In genomic region chr6:28515676-28516075, GRCh38 we compare ENCODE assay signal across 21 cellular contexts. TPM values are rescaled to one million over a fixed set of nuclear protein-coding genes. Genes with fewer than 3 reads are reported as not detected.
DNase-seq lines count a peak whose midpoint lies in the region; ATAC-seq and TF ChIP-seq lines count a peak whose summit lies in the region.
"Had no signal": no experiment of that assay in that cellular context is flagged by ENCODE, and none has a peak within 500 bp of the region (broad histone marks: within the 10 kb centered on the region; RNA-seq: fewer than 3 reads in every experiment).

Gene GPX6, minus strand, starts transcription at chr6:28515793. Its CDS starts 50 bp downstream, at chr6:28515743.

- dilution Hi-C loops in IMR-90 (cut with HindIII; ENCODE audit: low sequenced_read_pairs, unreplicated experiment) = no loop called here

- H3K4me1 ChIP-seq in IMR-90 (ENCODE audit: control insufficient read depth, insufficient read depth, low read length) (no peaks in the 10 kb centered on the region), esophagus muscularis mucosa (no peaks in the 10 kb centered on the region), neuronal stem cell (ENCODE audit: control insufficient read depth in 2 of 2, insufficient read depth in 1 of 2, low read depth in 1 of 2, low read length in 2 of 2) (peaks cover 0 to 3% of the 10 kb centered on the region in 2 donors), right lobe of liver (no peaks in the 10 kb centered on the region)

- H4K91ac ChIP-seq in IMR-90 (ENCODE audit: insufficient read depth, low read depth, low read length) = no peak within 1 kb of the TSS
- H4K91ac ChIP-seq in neuronal stem cell (ENCODE audit: low read depth, low read length, poor library complexity) = no peak within 1 kb of the TSS

- CTCF ChIA-PET in IMR-90 (lab: Yijun Ruan, JAX) = no interaction called here

- TF ChIP-seq CTCF in IMR-90 (conservative IDR thresholded peaks at IDR 0.05; ENCODE audit: low read depth, low read length) (no peak), esophagus muscularis mucosa (IDR thresholded peaks at IDR 0.05) (no peak), right lobe of liver (IDR thresholded peaks at IDR 0.05) (no peak)

- no peaks in the 10 kb centered on the region for H4K20me1 ChIP-seq in IMR-90 (ENCODE audit: insufficient read depth, low read length)

- TF ChIP-seq EP300 in esophagus muscularis mucosa (IDR thresholded peaks at IDR 0.05) = no peak

- TF ChIP-seq POLR2A in IMR-90 (IDR thresholded peaks at IDR 0.05; ENCODE audit: low read depth, low read length) = no peak
- TF ChIP-seq POLR2A in esophagus muscularis mucosa (IDR thresholded peaks at IDR 0.05; ENCODE audit: low read depth) = no peak
- TF ChIP-seq POLR2A in right lobe of liver (IDR thresholded peaks at IDR 0.05) = no peak

- H2BK15ac ChIP-seq in IMR-90 (ENCODE audit: low read depth, low read length) (no peak within 1 kb of the TSS), neuronal stem cell (ENCODE audit: low read length) (no peak within 1 kb of the TSS)

- H2BK5ac ChIP-seq in IMR-90 (ENCODE audit: low read depth, low read length, poor library complexity, severe bottlenecking) (no peak within 1 kb of the TSS), neuronal stem cell (ENCODE audit: low read length) (no peak within 1 kb of the TSS)

- H4K8ac ChIP-seq in IMR-90 (ENCODE audit: low read depth in 2 of 2, low read length in 2 of 2) (no peak within 1 kb of the TSS), neuronal stem cell (ENCODE audit: low read depth, low read length) (no peak within 1 kb of the TSS)

- no peak within 1 kb of the TSS for H3K18ac ChIP-seq in IMR-90 (ENCODE audit: low read depth, low read length)
- H3K18ac ChIP-seq in neuronal stem cell (ENCODE audit: low read length) = peak within 1 kb of the TSS; percentile 22

- POLR2A ChIA-PET in IMR-90 (lab: Charles Lee; ENCODE audit: unreplicated experiment) = no interaction called here

- no peak within 1 kb of the TSS for H3K56ac ChIP-seq in IMR-90 (ENCODE audit: extremely low read depth, insufficient read depth, low read length)

- H2BK12ac ChIP-seq in neuronal stem cell (ENCODE audit: low read length) = no peak within 1 kb of the TSS

- H3K9me3 ChIP-seq in IMR-90 (ENCODE audit: control insufficient read depth, insufficient read depth, low read length) (no peaks in the 10 kb centered on the region), esophagus muscularis mucosa (no peaks in the 10 kb centered on the region), neuronal stem cell (replicated peaks in 1 of 2; ENCODE audit: control insufficient read depth in 2 of 2, insufficient read depth in 1 of 2, low read depth in 1 of 2, low read length in 2 of 2) (no peaks in the 10 kb centered on the region), right lobe of liver (no peaks in the 10 kb centered on the region)

- H2AK5ac ChIP-seq in IMR-90 (ENCODE audit: low read depth, low read length) = no peak within 1 kb of the TSS
- H2AK5ac ChIP-seq in neuronal stem cell (ENCODE audit: low read depth, low read length) = no peak within 1 kb of the TSS

- H3K4me2 ChIP-seq in IMR-90 (ENCODE audit: low read depth, low read length) (no peak within 1 kb of the TSS), neuronal stem cell (ENCODE audit: insufficient read depth, low read length, poor library complexity, severe bottlenecking) (no peak within 1 kb of the TSS)

- H3K4me3 ChIP-seq in IMR-90 (ENCODE audit: insufficient read depth, low read depth, low read length) = no peak within 1 kb of the TSS
- H3K4me3 ChIP-seq in esophagus muscularis mucosa = no peak within 1 kb of the TSS
- no peak within 1 kb of the TSS for H3K4me3 ChIP-seq in neuronal stem cell (ENCODE audit: low read length in 2 of 2)
- no peak within 1 kb of the TSS for H3K4me3 ChIP-seq in right lobe of liver

- in situ Hi-C loops in IMR-90 (cut with MboI; ENCODE audit: low sequenced_read_pairs) = no loop called here

- no peak within 1 kb of the TSS for H2BK20ac ChIP-seq in IMR-90 (ENCODE audit: low read depth, low read length)

- DNase-seq in IMR-90 (no peak), esophagus muscularis mucosa (ENCODE audit: extremely low spot score) (peak; percentile 53), neuronal stem cell (ENCODE audit: low spot score) (no peak), right lobe of liver (no peak), NCI-H82 treated with DMSO at 0.1 percent for 48 hours (lab: John Stamatoyannopoulos, UW; ENCODE audit: unreplicated experiment) (no peak), NOMO-1 treated with DMSO at 0.1 percent for 48 hours (lab: John Stamatoyannopoulos, UW; ENCODE audit: unreplicated experiment) (no peak)
- DNase-seq: C1 segment of cervical spinal cord; Calu3; CD4-positive, alpha-beta memory T cell; COR-L47; DMS53; DMS79 treated with DMSO at 0.1 percent for 48 hours; GF-D8; GOT3; H7; HCEC 1CT had no signal

- no peaks in the 10 kb centered on the region for H3K9me1 ChIP-seq in IMR-90 (ENCODE audit: insufficient read depth, low read length)

- no peak within 1 kb of the TSS for H3K14ac ChIP-seq in IMR-90 (replicated peaks; ENCODE audit: low read depth, low read length)
- no peak within 1 kb of the TSS for H3K14ac ChIP-seq in neuronal stem cell (ENCODE audit: low read length)

- H3K27me3 ChIP-seq in IMR-90 (ENCODE audit: control insufficient read depth, insufficient read depth, low read length) = no peaks in the 10 kb centered on the region
- peaks cover 0 to 34% (median 0%) of the 10 kb centered on the region in 4 donors for H3K27me3 ChIP-seq in esophagus muscularis mucosa
- peaks cover 0 to 30% (median 0%) of the 10 kb centered on the region in 3 experiments for H3K27me3 ChIP-seq in neuronal stem cell (ENCODE audit: control insufficient read depth in 3 of 3, insufficient read depth in 3 of 3, low read depth in 1 of 3, low read length in 3 of 3)
- no peaks in the 10 kb centered on the region for H3K27me3 ChIP-seq in right lobe of liver

- TF ChIP-seq RAD21 in IMR-90 (IDR thresholded peaks at IDR 0.05; ENCODE audit: low read length) = no peak

- H3K36me3 ChIP-seq in IMR-90 (ENCODE audit: control insufficient read depth, insufficient read depth, low read length) (no peaks in the 10 kb centered on the region), esophagus muscularis mucosa (no peaks in the 10 kb centered on the region), neuronal stem cell (replicated peaks in 1 of 2; ENCODE audit: control insufficient read depth in 2 of 2, insufficient read depth in 2 of 2, low read length in 2 of 2) (no peaks in the 10 kb centered on the region), right lobe of liver (no peaks in the 10 kb centered on the region)

- WGBS in IMR-90 (ENCODE audit: extremely low coverage in 2 of 2, insufficient read length in 1 of 2), 2 experiments = 8% methylated on average over 2 of the region's 4 CpGs; no CpG with 5 or more reads in 1 of the 2 experiments
- 61% methylated on average over 4 of the region's 4 CpGs for WGBS in esophagus muscularis mucosa
- WGBS in neuronal stem cell (ENCODE audit: extremely low coverage in 2 of 2, insufficient read length in 2 of 2, insufficient replicate concordance in 1 of 2), 2 donors = no CpG with 5 or more reads among the region's 4 CpGs
- 42% methylated on average over 3 of the region's 4 CpGs for WGBS in right lobe of liver (ENCODE audit: insufficient coverage, low coverage, low lambda C conversion rate, missing lambda C conversion rate)

- no peak within 1 kb of the TSS for H4K5ac ChIP-seq in IMR-90 (ENCODE audit: low read depth, low read length)

- no peak within 1 kb of the TSS for H2BK120ac ChIP-seq in IMR-90 (ENCODE audit: low read depth, low read length)
- H2BK120ac ChIP-seq in neuronal stem cell (ENCODE audit: low read depth, low read length) = no peak within 1 kb of the TSS

- intact Hi-C loops in IMR-90 (cut with micrococcal nuclease) (no loop called here), esophagus muscularis mucosa (cut with DNase I) (no loop called here), right lobe of liver (cut with DNase I) (no loop called here)

- H2AFZ ChIP-seq in IMR-90 (replicated peaks; ENCODE audit: low read length, poor library complexity) (peak within 1 kb of the TSS; percentile 48), neuronal stem cell (ENCODE audit: low read length) (no peak within 1 kb of the TSS)

- no peak within 1 kb of the TSS for H3K9ac ChIP-seq in IMR-90 (ENCODE audit: low read depth, low read length)
- no peak within 1 kb of the TSS for H3K9ac ChIP-seq in neuronal stem cell (ENCODE audit: low read depth, low read length, poor library complexity)

- BruUV-seq in IMR-90 (replicated peaks; lab: Mats Ljungman, UMichigan) = no TSS peak

- ATAC-seq in IMR-90 (ENCODE audit: low read depth) (no peak), right lobe of liver (no peak)

- H3K4ac ChIP-seq in IMR-90 (ENCODE audit: low read depth, low read length) (no peak within 1 kb of the TSS), neuronal stem cell (ENCODE audit: low read length) (no peak within 1 kb of the TSS)

- H3K27ac ChIP-seq in IMR-90 (ENCODE audit: insufficient read depth, low read length) (no peak within 1 kb of the TSS), esophagus muscularis mucosa (replicated peaks in 1 of 4) (no peak within 1 kb of the TSS), neuronal stem cell (replicated peaks; ENCODE audit: low read length) (no peak within 1 kb of the TSS), right lobe of liver (no peak within 1 kb of the TSS)

- H3K79me1 ChIP-seq in IMR-90 (ENCODE audit: low read depth in 1 of 2, low read length in 2 of 2) (no peaks in the 10 kb centered on the region), neuronal stem cell (ENCODE audit: low read depth, low read length) (no peaks in the 10 kb centered on the region)

- H3K23ac ChIP-seq in IMR-90 (ENCODE audit: low read depth, low read length) (no peak within 1 kb of the TSS), neuronal stem cell (ENCODE audit: low read depth, low read length, poor library complexity) (no peak within 1 kb of the TSS)

- H2AK9ac ChIP-seq in IMR-90 (replicated peaks; ENCODE audit: low read depth, low read length, poor library complexity) = no peak within 1 kb of the TSS

TF ChIP-seq in IMR-90, 13 proteins besides CTCF, POLR2A, EP300 and RAD21 (continues in another document):
- TF ChIP-seq FOS (IDR thresholded peaks at IDR 0.05; ENCODE audit: low read depth, low read length) = no peak
- TF ChIP-seq NFE2L2 (IDR thresholded peaks at IDR 0.05; ENCODE audit: low read depth, low read length) = no peak
- no peak for TF ChIP-seq BHLHE40 (IDR thresholded peaks at IDR 0.05; ENCODE audit: low read depth, low read length)
- TF ChIP-seq MAZ (IDR thresholded peaks at IDR 0.05; ENCODE audit: borderline replicate concordance, low read depth, low read length) = no peak

RNA-seq across cellular contexts. Expression of gene GPX6, which starts in this region (rescaled TPM):
- total RNA-seq in IMR-90 (2012; rRNA removed) (not detected in 2 replicates), esophagus muscularis mucosa (not detected), right lobe of liver (not detected)
- not detected in 2 replicates for polyA plus RNA-seq in IMR-90 (2012; rRNA removed)
- not detected in 2 replicates for polyA plus RNA-seq in IMR-90 (2012; cell fraction: cytosol; rRNA removed)
- polyA plus RNA-seq in IMR-90 (2012; cell fraction: nucleus; rRNA removed; ENCODE audit: low replicate concordance) = not detected in 2 replicates
- polyA plus RNA-seq in neuronal stem cell (2013, experiment 1 of 2) = not detected
- polyA plus RNA-seq in neuronal stem cell (2013, experiment 2 of 2) = not detected
- total RNA-seq: A172; A673; Calu3; CD4-positive, alpha-beta memory T cell; Daoy; G401; H7 had no signal
- polyA plus RNA-seq: BJ; CD4-positive, alpha-beta memory T cell had no signal

Comparison
In these comparisons a context has a peak if more than half of its experiments do, and no peak if none do; other contexts are left out.
1. Peak in DNase-seq in esophagus muscularis mucosa; RNA of the gene not detected or under 1 TPM.